ENCODE assay signal across 18 cellular contexts in the genomic region with DNA sequence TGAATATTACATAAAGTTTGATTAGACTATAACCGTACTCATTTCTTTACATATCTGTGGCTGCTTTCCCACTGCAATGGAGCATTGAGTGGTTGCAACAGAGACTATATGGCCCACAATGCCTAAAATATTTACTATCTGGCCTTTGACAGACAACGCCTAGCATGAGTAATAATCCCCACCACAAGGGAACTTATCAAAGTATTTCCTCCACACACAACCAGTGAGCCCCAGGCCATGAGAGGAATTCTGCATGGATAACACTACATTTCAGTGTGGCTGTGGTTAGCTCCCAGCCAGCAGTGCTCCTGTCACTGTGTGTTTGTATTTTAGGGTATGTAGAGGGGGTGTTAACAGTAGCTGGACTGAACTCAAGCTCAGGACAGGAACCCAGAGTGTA. TPM values are rescaled to one million over a fixed set of nuclear protein-coding genes. Genes with fewer than 3 reads are reported as not detected.
DNase-seq lines count a peak whose midpoint lies in the region; ATAC-seq, FAIRE-seq and TF ChIP-seq lines count a peak whose summit lies in the region.
"Had no signal": no experiment of that assay in that cellular context is flagged by ENCODE, and none has a peak within 500 bp of the region (broad histone marks: within the 10 kb centered on the region; RNA-seq: fewer than 3 reads in every experiment).

No MANE protein-coding gene starts in this region.

- H2BK12ac ChIP-seq in mesenchymal stem cell (ENCODE audit: low read length in 2 of 2): no peak overlapping the region

- peaks cover 7% of the 10 kb centered on the region for H3K4me1 ChIP-seq in mesenchymal stem cell (ENCODE audit: control insufficient read depth, insufficient read depth, low read depth, low read length)
- H3K4me1 ChIP-seq: gastrocnemius medialis, left ventricle myocardium inferior had no signal

- no peak overlapping the region for H3K4me3 Mint-ChIP-seq in naive thymus-derived CD8-positive, alpha-beta T cell
- H3K4me3 Mint-ChIP-seq: activated CD4-positive, alpha-beta T cell treated with anti-CD3 and anti-CD28 coated beads, Interleukin-2, amount 10 ng/mL, durations not matched to agents 7 days and 5 days; central memory CD8-positive, alpha-beta T cell; stimulated activated naive B cell treated with anti-CD40 and anti-IgM and Interleukin-4, amounts not matched to agents 10 μg/mL and 1 μg/mL and 100 μg/mL, for 72 hours had no signal

- H3K4me2 ChIP-seq in mesenchymal stem cell (ENCODE audit: low read length, poor library complexity, severe bottlenecking): peak overlapping the region; percentile 36

- no peaks in the 10 kb centered on the region for H3K79me1 ChIP-seq in mesenchymal stem cell (replicated peaks; ENCODE audit: low read length, poor library complexity, severe bottlenecking)

- no peaks in the 10 kb centered on the region for H3K9me3 Mint-ChIP-seq in naive thymus-derived CD8-positive, alpha-beta T cell
- H3K9me3 Mint-ChIP-seq: activated CD4-positive, alpha-beta T cell treated with anti-CD3 and anti-CD28 coated beads, Interleukin-2, amount 10 ng/mL, durations not matched to agents 7 days and 5 days; central memory CD8-positive, alpha-beta T cell had no signal

- no peak overlapping the region for H3K23ac ChIP-seq in mesenchymal stem cell (ENCODE audit: low read length in 2 of 2)

- peak overlapping the region; percentile 33 for H2BK5ac ChIP-seq in mesenchymal stem cell (ENCODE audit: low read depth, low read length, poor library complexity, severe bottlenecking)

- H3K14ac ChIP-seq in mesenchymal stem cell (ENCODE audit: low read length in 2 of 2): no peak overlapping the region

- H3K27ac ChIP-seq in mesenchymal stem cell (ENCODE audit: low read length, poor library complexity, severe bottlenecking): peak overlapping the region; percentile 88
- H3K27ac ChIP-seq: gastrocnemius medialis, left ventricle myocardium inferior had no signal

- no peaks in the 10 kb centered on the region for H3K27me3 ChIP-seq in mesenchymal stem cell (ENCODE audit: control insufficient read depth in 1 of 2, insufficient read depth in 1 of 2, low read length in 2 of 2)
- H3K27me3 ChIP-seq: gastrocnemius medialis had no signal

- 61% methylated on average over 2 of the region's 2 CpGs for WGBS in mesenchymal stem cell

- no peak overlapping the region for H2BK120ac ChIP-seq in mesenchymal stem cell (ENCODE audit: low read depth, low read length)

- DNase-seq in COLO829 (ENCODE audit: low spot score): peak; percentile 58
- peak; percentile 5 for DNase-seq in MV-4-11 (lab: John Stamatoyannopoulos, UW)
- DNase-seq in cardiac fibroblast (ENCODE audit: low read depth in 2 of 2): peak; percentile 71 to 76
- DNase-seq in mesenchymal stem cell: peak; percentile 75
- DNase-seq in GM19239 (ENCODE audit: insufficient read length, low spot score): no peak
- no peak for DNase-seq in naive thymus-derived CD8-positive, alpha-beta T cell
- DNase-seq: activated CD4-positive, alpha-beta T cell treated with anti-CD3 and anti-CD28 coated beads, Interleukin-2, amount 10 ng/mL, durations not matched to agents 7 days and 5 days; COR-L47; gastrocnemius medialis; left ventricle myocardium inferior; NCI-H1092 treated with DMSO at 0.1 percent for 48 hours; NCI-H774; stimulated activated naive B cell treated with anti-CD40 and anti-IgM and Interleukin-4, amounts not matched to agents 10 μg/mL and 1 μg/mL and 100 μg/mL, for 72 hours had no signal

- H3K4me3 ChIP-seq in cardiac fibroblast (replicated peaks in 1 of 2; ENCODE audit: low read depth in 2 of 2, low read length in 2 of 2): no peak overlapping the region
- no peak overlapping the region for H3K4me3 ChIP-seq in mesenchymal stem cell (ENCODE audit: insufficient read depth in 1 of 2, low read depth in 1 of 2, low read length in 2 of 2)
- H3K4me3 ChIP-seq: gastrocnemius medialis, left ventricle myocardium inferior had no signal

- H3K4me1 Mint-ChIP-seq in naive thymus-derived CD8-positive, alpha-beta T cell: peaks cover 0 to 2% (median 0%) of the 10 kb centered on the region in 4 donors
- H3K4me1 Mint-ChIP-seq: activated CD4-positive, alpha-beta T cell treated with anti-CD3 and anti-CD28 coated beads, Interleukin-2, amount 10 ng/mL, durations not matched to agents 7 days and 5 days; central memory CD8-positive, alpha-beta T cell had no signal

- POLR2A ChIA-PET in naive thymus-derived CD8-positive, alpha-beta T cell (lab: Charles Lee): no interaction called here

- no peak overlapping the region for H3K18ac ChIP-seq in mesenchymal stem cell (ENCODE audit: low read depth in 1 of 2, low read length in 2 of 2)

- no peak overlapping the region for H3K9ac ChIP-seq in mesenchymal stem cell (ENCODE audit: low read length)

- no peak for TF ChIP-seq CTCF in cardiac fibroblast (IDR thresholded peaks at IDR 0.05; ENCODE audit: low read depth, low read length)

- FAIRE-seq in GM19239 (lab: Jason Lieb, UNC): no peak
- FAIRE-seq: GM12891 had no signal

- no peak overlapping the region for H4K91ac ChIP-seq in mesenchymal stem cell (ENCODE audit: low read length)

- H2AFZ ChIP-seq in mesenchymal stem cell (ENCODE audit: low read depth, low read length): no peak overlapping the region

- H3K36me3 Mint-ChIP-seq in naive thymus-derived CD8-positive, alpha-beta T cell: peaks cover 0 to 7% (median 2%) of the 10 kb centered on the region in 3 donors
- H3K36me3 Mint-ChIP-seq: stimulated activated naive B cell treated with anti-CD40 and anti-IgM and Interleukin-4, amounts not matched to agents 10 μg/mL and 1 μg/mL and 100 μg/mL, for 72 hours had no signal

- ATAC-seq in HG02763 (IDR thresholded peaks at IDR 0.05; ENCODE audit: unreplicated experiment) (no peak), HG03432 (IDR thresholded peaks at IDR 0.05; ENCODE audit: unreplicated experiment) (no peak)
- no peak for ATAC-seq in naive thymus-derived CD8-positive, alpha-beta T cell
- ATAC-seq: gastrocnemius medialis, SK-N-SH treated with all-trans-retinoic acid at 6 μM for 48 hours had no signal

- no peak overlapping the region for H3K27ac Mint-ChIP-seq in naive thymus-derived CD8-positive, alpha-beta T cell
- H3K27ac Mint-ChIP-seq: activated CD4-positive, alpha-beta T cell treated with anti-CD3 and anti-CD28 coated beads, Interleukin-2, amount 10 ng/mL, durations not matched to agents 7 days and 5 days; stimulated activated naive B cell treated with anti-CD40 and anti-IgM and Interleukin-4, amounts not matched to agents 10 μg/mL and 1 μg/mL and 100 μg/mL, for 72 hours had no signal

- peak overlapping the region; percentile 91 for H2AK5ac ChIP-seq in mesenchymal stem cell (ENCODE audit: low read length, severe bottlenecking)

- H4K8ac ChIP-seq in mesenchymal stem cell (ENCODE audit: low read length): no peak overlapping the region

- H3K27me3 Mint-ChIP-seq in naive thymus-derived CD8-positive, alpha-beta T cell: peaks cover 0 to 14% (median 3%) of the 10 kb centered on the region in 5 donors

- no peak overlapping the region for H3K4ac ChIP-seq in mesenchymal stem cell (ENCODE audit: low read depth in 1 of 2, low read length in 2 of 2)

- no peaks in the 10 kb centered on the region for H3K36me3 ChIP-seq in mesenchymal stem cell (ENCODE audit: control insufficient read depth in 1 of 2, insufficient read depth in 2 of 2, low read depth in 1 of 2, low read length in 2 of 2)
- H3K36me3 ChIP-seq: gastrocnemius medialis, left ventricle myocardium inferior had no signal

- no peak overlapping the region for H2BK15ac ChIP-seq in mesenchymal stem cell (ENCODE audit: low read depth, poor library complexity, severe bottlenecking)

- no peaks in the 10 kb centered on the region for H3K9me3 ChIP-seq in mesenchymal stem cell (ENCODE audit: control insufficient read depth, low read length)
- H3K9me3 ChIP-seq: gastrocnemius medialis, left ventricle myocardium inferior had no signal

RNA-seq across cellular contexts. Expression of a gene that starts 54.8 kb away (rescaled TPM):
- not detected for polyA plus RNA-seq in mesenchymal stem cell (2013, experiment 1 of 2)
- polyA plus RNA-seq in mesenchymal stem cell (2013, experiment 2 of 2): 0.10 TPM
- total RNA-seq in naive thymus-derived CD8-positive, alpha-beta T cell: not detected
- polyA plus RNA-seq in naive thymus-derived CD8-positive, alpha-beta T cell: not detected
- total RNA-seq: activated CD4-positive, alpha-beta T cell treated with anti-CD3 and anti-CD28 coated beads, Interleukin-2, amount 10 ng/mL, durations not matched to agents 7 days and 5 days; gastrocnemius medialis had no signal

Comparison
In these comparisons a context has a peak if more than half of its experiments do, and no peak if none do; other contexts are left out.
1. DNase-seq: peak in COLO829 (single experiment), MV-4-11 (single experiment), cardiac fibroblast (2 of 2) and mesenchymal stem cell (single experiment); none in GM19239 (single experiment) and naive thymus-derived CD8-positive, alpha-beta T cell (0 of 10).